ENCODE assay signal across 10 cellular contexts in the genomic region with DNA sequence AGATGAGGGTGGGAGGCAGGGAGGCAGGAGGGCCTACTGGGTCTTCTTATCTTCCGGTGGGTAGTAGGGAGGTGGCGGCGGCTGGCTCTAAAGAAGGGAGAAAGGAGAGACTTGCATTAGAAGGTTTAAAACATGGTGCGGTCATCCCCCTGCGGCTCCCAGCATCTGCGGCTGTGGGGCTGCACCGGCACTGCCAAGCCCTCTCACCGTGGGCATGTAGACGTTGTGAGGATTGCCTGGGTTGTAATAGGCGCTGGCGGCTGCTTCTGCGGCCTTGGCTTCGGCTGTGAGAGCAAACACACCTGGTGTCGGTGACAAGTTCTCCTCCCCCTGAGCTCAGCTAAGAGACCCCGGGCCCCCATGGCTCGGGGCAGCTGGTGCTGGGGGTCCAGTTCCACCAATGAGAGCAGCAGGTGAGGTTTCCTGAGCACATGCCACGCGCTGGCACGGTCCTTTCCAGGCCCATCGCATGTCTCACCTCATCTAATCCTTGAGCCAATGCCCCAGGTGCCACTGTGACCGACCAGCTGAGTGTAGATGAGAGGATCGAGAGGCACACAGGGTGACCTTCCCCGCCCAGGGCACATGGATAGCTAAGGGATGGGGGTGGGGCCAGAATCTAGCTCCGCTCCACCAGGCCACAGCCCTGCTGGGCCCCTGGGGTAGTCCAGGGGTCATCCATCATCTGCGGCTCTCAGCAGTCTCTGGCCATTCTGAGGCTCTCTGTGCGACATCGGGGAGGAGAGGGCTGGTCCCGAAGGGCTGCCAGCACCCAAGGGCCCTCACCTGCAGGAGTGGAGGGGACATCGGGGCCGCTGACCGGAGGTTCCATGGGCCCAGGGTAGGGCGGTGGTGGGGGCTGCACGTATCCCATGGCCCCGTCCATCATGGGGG. TPM values are rescaled to one million over a fixed set of nuclear protein-coding genes. Genes with fewer than 3 reads are reported as not detected.
DNase-seq lines count a peak whose midpoint lies in the region; ATAC-seq, FAIRE-seq and TF ChIP-seq lines count a peak whose summit lies in the region.
"Had no signal": no experiment of that assay in that cellular context is flagged by ENCODE, and none has a peak within 500 bp of the region (broad histone marks: within the 10 kb centered on the region; RNA-seq: fewer than 3 reads in every experiment).

No MANE protein-coding gene starts in this region.

- no peak overlapping the region for H2AK5ac ChIP-seq in trophoblast cell (ENCODE audit: low read length)

- CTCF ChIA-PET in CD8-positive, alpha-beta memory T cell (lab: Charles Lee), result interaction anchor here (0.6 to 5.6 kb wide), 16 partner anchors 8 to 93 kb away, joined by 3 to 38 read pairs (median 8); a partner anchor contains a TSS

- no peak for FAIRE-seq in GM12891 (lab: Jason Lieb, UNC)

- H3K36me3 ChIP-seq in trophoblast cell (ENCODE audit: control insufficient read depth in 1 of 2, insufficient read depth in 2 of 2, low read length in 2 of 2), result peaks cover 52 to 54% of the 10 kb centered on the region in 2 experiments
- H3K36me3 ChIP-seq in CD8-positive, alpha-beta memory T cell (ENCODE audit: insufficient read depth, low read length), result peaks cover 42% of the 10 kb centered on the region

- H3K79me2 ChIP-seq in trophoblast cell (ENCODE audit: control insufficient read depth, insufficient read depth, low read length, poor library complexity), result no peaks in the 10 kb centered on the region

- no peaks in the 10 kb centered on the region for H3K27me3 Mint-ChIP-seq in CD8-positive, alpha-beta memory T cell
- H3K27me3 Mint-ChIP-seq: CD4-positive, alpha-beta memory T cell had no signal

- H3K4me1 ChIP-seq in trophoblast cell (ENCODE audit: control insufficient read depth in 1 of 2, insufficient read depth in 2 of 2, low read length in 2 of 2), result peaks cover 17 to 24% of the 10 kb centered on the region in 2 experiments
- H3K4me1 ChIP-seq in CD8-positive, alpha-beta memory T cell (ENCODE audit: insufficient read depth, low read length), result peaks cover 35% of the 10 kb centered on the region

- no peak overlapping the region for H3K23ac ChIP-seq in trophoblast cell (ENCODE audit: low read length)

- peaks cover 14% of the 10 kb centered on the region for H3K79me1 ChIP-seq in trophoblast cell (ENCODE audit: low read length)

- H3K4me1 Mint-ChIP-seq in CD8-positive, alpha-beta memory T cell, result peaks cover 16 to 36% (median 16%) of the 10 kb centered on the region in 3 donors

- H3K27ac Mint-ChIP-seq in CD8-positive, alpha-beta memory T cell, result peak overlapping the region in 3 of 8 donors; percentile 9 to 78 (median 50)

- H4K8ac ChIP-seq in trophoblast cell (ENCODE audit: low read depth, low read length), result no peak overlapping the region

- POLR2A ChIA-PET in CD8-positive, alpha-beta memory T cell (lab: Charles Lee), result interaction anchor here (0.6 to 4.9 kb wide), 3 partner anchors 8 to 82 kb away, joined by 3 to 61 read pairs (median 5); a partner anchor contains a TSS

- no peak overlapping the region for H3K9ac ChIP-seq in trophoblast cell (ENCODE audit: low read length)

- H3K14ac ChIP-seq in trophoblast cell (ENCODE audit: low read length), result no peak overlapping the region

- H3K18ac ChIP-seq in trophoblast cell (ENCODE audit: low read length), result no peak overlapping the region

- DNase-seq in GM12891 (ENCODE audit: insufficient read length, low spot score), result peak; percentile 7
- no peak for DNase-seq in caudate nucleus (lab: John Stamatoyannopoulos, UW)
- no peak for DNase-seq in trophoblast cell
- DNase-seq in CD8-positive, alpha-beta memory T cell, result no peak
- DNase-seq: CD4-positive, alpha-beta memory T cell; immature natural killer cell; NCI-H1105 treated with DMSO at 0.1 percent for 48 hours; stimulated activated CD4-positive, alpha-beta T cell treated with anti-CD3 and anti-CD28 coated beads, Interleukin-4, amount 100 ng/mL, for 24 hours had no signal

- no peak overlapping the region for H2BK5ac ChIP-seq in trophoblast cell (ENCODE audit: low read depth, low read length, poor library complexity)

- TF ChIP-seq POLR2A in GM12891 (IDR thresholded peaks at IDR 0.05; ENCODE audit: low read depth, low read length), result no peak

- ATAC-seq in GM18517 (IDR thresholded peaks at IDR 0.05; ENCODE audit: unreplicated experiment), result no peak
- ATAC-seq in GM18861 (IDR thresholded peaks at IDR 0.05; ENCODE audit: unreplicated experiment), result no peak

- H3K4me3 Mint-ChIP-seq in CD8-positive, alpha-beta memory T cell, result peak overlapping the region in 1 of 7 donors; percentile 50
- H3K4me3 Mint-ChIP-seq: immature natural killer cell had no signal

- no peak overlapping the region for H4K12ac ChIP-seq in trophoblast cell (ENCODE audit: low read depth, low read length)

- H3K9me3 ChIP-seq in trophoblast cell (ENCODE audit: insufficient read depth, low read depth, low read length), result peaks cover 2% of the 10 kb centered on the region
- no peaks in the 10 kb centered on the region for H3K9me3 ChIP-seq in CD8-positive, alpha-beta memory T cell (ENCODE audit: low read length)

- H3K4ac ChIP-seq in trophoblast cell (ENCODE audit: low read depth, low read length), result no peak overlapping the region

- H3K27ac ChIP-seq in caudate nucleus (ENCODE audit: low read depth, low read length), result peak overlapping the region; percentile 78
- H3K27ac ChIP-seq in trophoblast cell (ENCODE audit: low read depth, low read length), result peak overlapping the region; percentile 1
- H3K27ac ChIP-seq in CD8-positive, alpha-beta memory T cell (ENCODE audit: low read depth, low read length), result no peak overlapping the region

- H2BK120ac ChIP-seq in trophoblast cell (ENCODE audit: insufficient read depth, low read length, poor library complexity), result no peak overlapping the region

- WGBS in trophoblast cell (ENCODE audit: extremely low coverage, insufficient coverage, insufficient read length), result no CpG with 5 or more reads among the region's 34 CpGs

- H2BK12ac ChIP-seq in trophoblast cell (ENCODE audit: low read length), result no peak overlapping the region

- H4K91ac ChIP-seq in trophoblast cell (ENCODE audit: low read depth, low read length), result no peak overlapping the region

- H2AFZ ChIP-seq in trophoblast cell (ENCODE audit: insufficient read depth, low read length, poor library complexity), result no peak overlapping the region

- H3K9me3 Mint-ChIP-seq in CD8-positive, alpha-beta memory T cell, result no peaks in the 10 kb centered on the region
- H3K9me3 Mint-ChIP-seq: CD4-positive, alpha-beta memory T cell; immature natural killer cell had no signal

- peaks cover 3 to 75% (median 9%) of the 10 kb centered on the region in 3 donors for H3K36me3 Mint-ChIP-seq in CD8-positive, alpha-beta memory T cell

- no peak overlapping the region for H3K4me2 ChIP-seq in trophoblast cell (ENCODE audit: low read length)

- no peaks in the 10 kb centered on the region for H3K27me3 ChIP-seq in trophoblast cell (ENCODE audit: insufficient read depth, low read length)
- H3K27me3 ChIP-seq in CD8-positive, alpha-beta memory T cell (ENCODE audit: insufficient read depth, low read length, poor library complexity, severe bottlenecking), result no peaks in the 10 kb centered on the region

- no peak overlapping the region for H3K4me3 ChIP-seq in trophoblast cell (ENCODE audit: low read depth, low read length)
- H3K4me3 ChIP-seq in CD8-positive, alpha-beta memory T cell (ENCODE audit: low read length), result no peak overlapping the region

TF ChIP-seq in GM12891, 5 proteins besides CTCF, POLR2A, EP300 and RAD21:
- TF ChIP-seq POLR2AphosphoS5 (IDR thresholded peaks at IDR 0.05; ENCODE audit: low read depth, low read length) (no peak), POU2F2 (IDR thresholded peaks at IDR 0.05; ENCODE audit: low read depth, low read length) (no peak), SPI1 (IDR thresholded peaks at IDR 0.05; ENCODE audit: low read depth, low read length) (no peak), TAF1 (IDR thresholded peaks at IDR 0.05; ENCODE audit: low read depth, low read length) (no peak), PAX5 (IDR thresholded peaks at IDR 0.05; ENCODE audit: insufficient read depth, low read length, severe bottlenecking) (no peak)

RNA-seq across cellular contexts. Expression of a gene that starts 2.7 kb away (rescaled TPM):
- polyA plus RNA-seq in GM12891 (2012; ENCODE audit: low read depth, missing spikeins), result 25.9 TPM
- 4.4 and 4.9 TPM in 2 replicates for polyA plus RNA-seq in trophoblast cell (2013)
- 100 to 1,000 TPM; 143 to 154 TPM for total RNA-seq in CD8-positive, alpha-beta memory T cell
- polyA plus RNA-seq in CD8-positive, alpha-beta memory T cell, result 90.3 TPM

RNA-seq across cellular contexts. Expression of a gene that starts 8.2 kb away (rescaled TPM):
- polyA plus RNA-seq in GM12891 (2012; ENCODE audit: low read depth, missing spikeins), result 60.5 TPM
- polyA plus RNA-seq in trophoblast cell (2013), result 131 and 133 TPM in 2 replicates
- total RNA-seq in CD8-positive, alpha-beta memory T cell, result 10 to 100 TPM; 47.5 to 53.2 TPM
- polyA plus RNA-seq in CD8-positive, alpha-beta memory T cell, result 129 TPM

RNA-seq across cellular contexts. Expression of a gene that starts 31.4 kb away (rescaled TPM):
- 1.0 TPM for polyA plus RNA-seq in GM12891 (2012; ENCODE audit: low read depth, missing spikeins)
- polyA plus RNA-seq in trophoblast cell (2013), result 1.0 and 1.4 TPM in 2 replicates
- 10 to 100 TPM; 12.6 to 14.1 TPM for total RNA-seq in CD8-positive, alpha-beta memory T cell
- 17.6 TPM for polyA plus RNA-seq in CD8-positive, alpha-beta memory T cell

RNA-seq across cellular contexts. Expression of a gene that starts 49.8 kb away (rescaled TPM):
- 7.0 TPM for polyA plus RNA-seq in GM12891 (2012; ENCODE audit: low read depth, missing spikeins)
- 7.5 and 7.7 TPM in 2 replicates for polyA plus RNA-seq in trophoblast cell (2013)
- 10 to 100 TPM; 34.9 to 35.4 TPM for total RNA-seq in CD8-positive, alpha-beta memory T cell
- polyA plus RNA-seq in CD8-positive, alpha-beta memory T cell, result 28.1 TPM

RNA-seq across cellular contexts. Expression of a gene that starts 57.7 kb away (rescaled TPM):
- 46.8 TPM for polyA plus RNA-seq in GM12891 (2012; ENCODE audit: low read depth, missing spikeins)
- 45.9 and 48.7 TPM in 2 replicates for polyA plus RNA-seq in trophoblast cell (2013)
- total RNA-seq in CD8-positive, alpha-beta memory T cell, result 100 to 1,000 TPM; 171 to 180 TPM
- polyA plus RNA-seq in CD8-positive, alpha-beta memory T cell, result 73.1 TPM
